ENCODE assay signal across 35 cellular contexts in genomic region chr15:26720546-26720945, GRCh38. TPM values are rescaled to one million over a fixed set of nuclear protein-coding genes. Genes with fewer than 3 reads are reported as not detected.
"Had no signal": no experiment of that assay in that cellular context is flagged by ENCODE, and none has a peak within 500 bp of the region (broad histone marks: within the 10 kb centered on the region; RNA-seq: fewer than 3 reads in every experiment).

No MANE protein-coding gene starts in this region.

- DNase-seq: activated CD4-positive, alpha-beta memory T cell treated with anti-CD3 and anti-CD28 coated beads for 36 hours; activated CD4-positive, alpha-beta T cell treated with anti-CD3 and anti-CD28 coated beads, Interleukin-2, amount 10 ng/mL, durations not matched to agents 24 days and 14 days; activated CD4-positive, CD25-positive, alpha-beta regulatory T cell treated with anti-CD3 and anti-CD28 coated beads, Interleukin-2, amount 50 U/mL, for 72 hours; activated CD8-positive, alpha-beta memory T cell treated with anti-CD3 and anti-CD28 coated beads, Interleukin-2, amount 50 U/mL, for 4 hours; activated effector memory CD4-positive, alpha-beta T cell treated with anti-CD3 and anti-CD28 coated beads, Interleukin-2, amount 50 U/mL, for 16 hours; activated naive CD4-positive, alpha-beta T cell treated with anti-CD3 and anti-CD28 coated beads for 36 hours; activated naive CD8-positive, alpha-beta T cell treated with anti-CD3 and anti-CD28 coated beads for 36 hours; activated T-cell treated with anti-CD3 and anti-CD28 coated beads, Interleukin-2, amount 50 U/mL, for 1 hour; adrenal gland; aorta; brain microvascular endothelial cell; caudate nucleus; foreskin keratinocyte; heart left ventricle; hypothalamus; left cardiac atrium; left ventricle myocardium superior; retina; stimulated activated CD4-positive, alpha-beta T cell treated with anti-CD3 and anti-CD28 coated beads, Interleukin-12 subunit alpha, Interleukin-12 subunit beta, amount 100 ng/mL, for 4 hours; stimulated activated CD4-positive, alpha-beta T cell treated with anti-CD3 and anti-CD28 coated beads, Interleukin-4, amount 100 ng/mL, for 24 hours; stimulated activated CD8-positive, alpha-beta memory T cell treated with anti-CD3 and anti-CD28 coated beads, Interleukin-4, amount 100 ng/mL, for 48 hours; stimulated activated naive B cell treated with anti-CD40 and anti-IgM and Interleukin-4, amounts not matched to agents 10 μg/mL and 1 μg/mL and 100 μg/mL, for 72 hours; stomach; T-helper 17 cell; T1000; thyroid gland; WERI-Rb-1 had no signal

- H3K4me1 Mint-ChIP-seq: activated CD4-positive, alpha-beta T cell treated with anti-CD3 and anti-CD28 coated beads, Interleukin-2, amount 10 ng/mL, durations not matched to agents 24 days and 14 days; activated naive CD8-positive, alpha-beta T cell treated with anti-CD3 and anti-CD28 coated beads for 36 hours; stimulated activated naive B cell treated with anti-CD40 and anti-IgM and Interleukin-4, amounts not matched to agents 10 μg/mL and 1 μg/mL and 100 μg/mL, for 72 hours; T-helper 17 cell had no signal

- H3K27me3 Mint-ChIP-seq: activated CD4-positive, alpha-beta memory T cell treated with anti-CD3 and anti-CD28 coated beads for 36 hours; activated CD4-positive, alpha-beta T cell treated with anti-CD3 and anti-CD28 coated beads, Interleukin-2, amount 10 ng/mL, durations not matched to agents 24 days and 14 days; stimulated activated naive B cell treated with anti-CD40 and anti-IgM and Interleukin-4, amounts not matched to agents 10 μg/mL and 1 μg/mL and 100 μg/mL, for 72 hours; T-helper 17 cell had no signal

- H3K27ac ChIP-seq: adrenal gland, brain microvascular endothelial cell, foreskin keratinocyte, heart left ventricle, neutrophil, prostate gland, skin epidermis, stomach, thyroid gland, WERI-Rb-1 had no signal

- H3K27ac Mint-ChIP-seq: activated CD4-positive, alpha-beta memory T cell treated with anti-CD3 and anti-CD28 coated beads for 36 hours; activated CD4-positive, alpha-beta T cell treated with anti-CD3 and anti-CD28 coated beads, Interleukin-2, amount 10 ng/mL, durations not matched to agents 24 days and 14 days; activated naive CD4-positive, alpha-beta T cell treated with anti-CD3 and anti-CD28 coated beads for 36 hours; activated naive CD8-positive, alpha-beta T cell treated with anti-CD3 and anti-CD28 coated beads for 36 hours; activated T-helper 1 cell treated with anti-CD3 and anti-CD28 coated beads, Interleukin-12 subunit alpha, Interleukin-12 subunit beta, Interleukin-2, Interleukin-4 antibody, amounts not matched to agents 30 ng/mL and 10 ng/mL and 1 ng/mL, durations not matched to agents 14 hours and 24 hours and 36 hours; nephron; stimulated activated naive B cell treated with anti-CD40 and anti-IgM and Interleukin-4, amounts not matched to agents 10 μg/mL and 1 μg/mL and 100 μg/mL, for 72 hours; T-helper 17 cell had no signal

- ATAC-seq: esophagus mucosa; foreskin keratinocyte; heart left ventricle; left cardiac atrium; left ventricle myocardium superior; sciatic nerve; stimulated activated naive B cell treated with anti-CD40 and anti-IgM and Interleukin-4, amounts not matched to agents 10 μg/mL and 1 μg/mL and 100 μg/mL, for 72 hours; T-helper 17 cell had no signal

- H3K9me3 ChIP-seq: adrenal gland, heart left ventricle, neutrophil, prostate gland, stomach, thyroid gland had no signal

- H3K27me3 ChIP-seq: adrenal gland, brain microvascular endothelial cell, foreskin keratinocyte, heart left ventricle, neutrophil, stomach, thyroid gland had no signal

- H3K4me3 Mint-ChIP-seq: activated CD4-positive, alpha-beta memory T cell treated with anti-CD3 and anti-CD28 coated beads for 36 hours; activated CD4-positive, alpha-beta T cell treated with anti-CD3 and anti-CD28 coated beads, Interleukin-2, amount 10 ng/mL, durations not matched to agents 24 days and 14 days; activated naive CD4-positive, alpha-beta T cell treated with anti-CD3 and anti-CD28 coated beads for 36 hours; activated naive CD8-positive, alpha-beta T cell treated with anti-CD3 and anti-CD28 coated beads for 36 hours; activated T-helper 1 cell treated with anti-CD3 and anti-CD28 coated beads, Interleukin-12 subunit alpha, Interleukin-12 subunit beta, Interleukin-2, Interleukin-4 antibody, amounts not matched to agents 30 ng/mL and 10 ng/mL and 1 ng/mL, durations not matched to agents 14 hours and 24 hours and 36 hours; nephron; stimulated activated naive B cell treated with anti-CD40 and anti-IgM and Interleukin-4, amounts not matched to agents 10 μg/mL and 1 μg/mL and 100 μg/mL, for 72 hours; T-helper 17 cell had no signal

- H3K36me3 ChIP-seq: adrenal gland, brain microvascular endothelial cell, heart left ventricle, neutrophil, prostate gland, stomach, thyroid gland, WERI-Rb-1 had no signal

- H3K36me3 Mint-ChIP-seq: activated CD4-positive, alpha-beta memory T cell treated with anti-CD3 and anti-CD28 coated beads for 36 hours; activated naive CD8-positive, alpha-beta T cell treated with anti-CD3 and anti-CD28 coated beads for 36 hours; stimulated activated naive B cell treated with anti-CD40 and anti-IgM and Interleukin-4, amounts not matched to agents 10 μg/mL and 1 μg/mL and 100 μg/mL, for 72 hours had no signal

- H3K4me1 ChIP-seq: adrenal gland, foreskin keratinocyte, heart left ventricle, prostate gland, stomach, thyroid gland had no signal

- H3K9me3 Mint-ChIP-seq: activated CD4-positive, alpha-beta memory T cell treated with anti-CD3 and anti-CD28 coated beads for 36 hours; nephron had no signal

- H3K4me3 ChIP-seq: adrenal gland, heart left ventricle, prostate gland, skin epidermis, stomach, thyroid gland had no signal

RNA-seq across cellular contexts. Expression of gene GABRB3, which starts 52.3 kb away (rescaled TPM):
- total RNA-seq: activated CD4-positive, alpha-beta T cell treated with anti-CD3 and anti-CD28 coated beads, Interleukin-2, amount 10 ng/mL, durations not matched to agents 24 days and 14 days; activated CD8-positive, alpha-beta memory T cell treated with anti-CD3 and anti-CD28 coated beads for 36 hours; activated T-helper 1 cell treated with anti-CD3 and anti-CD28 coated beads, Interleukin-12 subunit alpha, Interleukin-12 subunit beta, Interleukin-2, Interleukin-4 antibody, amounts not matched to agents 30 ng/mL and 10 ng/mL and 1 ng/mL, durations not matched to agents 14 hours and 24 hours and 36 hours; T-helper 17 cell had no signal
